ENCODE assay signal across 30 cellular contexts in genomic region chrX:118058924-118059323, GRCh38. TPM values are rescaled to one million over a fixed set of nuclear protein-coding genes. Genes with fewer than 3 reads are reported as not detected.
"Had no signal": no experiment of that assay in that cellular context is flagged by ENCODE, and none has a peak within 500 bp of the region (broad histone marks: within the 10 kb centered on the region; RNA-seq: fewer than 3 reads in every experiment).

No MANE protein-coding gene starts in this region.

- H3K27ac ChIP-seq: adrenal gland, body of pancreas, PC-9, VCaP had no signal

- H3K4me1 ChIP-seq: body of pancreas had no signal

- DNase-seq: activated B cell treated with CpG ODN at 0.5 μM for 24 hours; activated CD4-positive, alpha-beta memory T cell treated with anti-CD3 and anti-CD28 coated beads for 36 hours; activated CD4-positive, alpha-beta T cell treated with anti-CD3 and anti-CD28 coated beads for 4 hours; activated CD4-positive, alpha-beta T cell treated with anti-CD3 and anti-CD28 coated beads, Interleukin-2, amount 50 U/mL, for 1 hour; activated CD4-positive, CD25-positive, alpha-beta regulatory T cell treated with anti-CD3 and anti-CD28 coated beads, Interleukin-2, amount 50 U/mL, for 72 hours; activated CD8-positive, alpha-beta memory T cell treated with anti-CD3 and anti-CD28 coated beads, Interleukin-2, amount 50 U/mL, for 4 hours; activated gamma-delta T cell treated with Interleukin-2 at 50 U/mL for 16 hours; activated naive CD4-positive, alpha-beta T cell treated with anti-CD3 and anti-CD28 coated beads for 36 hours; activated T-cell treated with anti-CD3 and anti-CD28 coated beads for 4 hours; activated T-cell treated with anti-CD3 and anti-CD28 coated beads, Interleukin-2, amount 50 U/mL, for 4 hours; adrenal gland; body of pancreas; central memory CD4-positive, alpha-beta T cell; Karpas-422; KBM-7; NCI-H1105; NCI-H1417 treated with DMSO at 0.1 percent for 48 hours; NCI-H187 treated with DMSO at 0.1 percent for 48 hours; NCI-H2081; NCI-H345; NCI-H524 treated with DMSO at 0.1 percent for 48 hours; PC-9; SHP77 treated with DMSO at 0.1 percent for 48 hours; T-cell; T-helper 17 cell had no signal

- H3K9me3 ChIP-seq: adrenal gland, body of pancreas had no signal

- H3K4me3 Mint-ChIP-seq: activated B cell treated with CpG ODN at 0.5 μM for 24 hours; activated CD4-positive, alpha-beta memory T cell treated with anti-CD3 and anti-CD28 coated beads for 36 hours; activated naive CD4-positive, alpha-beta T cell treated with anti-CD3 and anti-CD28 coated beads for 36 hours; activated T-cell treated with anti-CD3 and anti-CD28 coated beads, Interleukin-2, amount 50 U/mL, for 4 hours; activated T-helper 1 cell treated with anti-CD3 and anti-CD28 coated beads, Interleukin-12 subunit alpha, Interleukin-12 subunit beta, Interleukin-2, Interleukin-4 antibody, amounts not matched to agents 30 ng/mL and 10 ng/mL and 1 ng/mL, durations not matched to agents 14 hours and 24 hours and 36 hours; T-cell; T-helper 17 cell had no signal

- H3K36me3 ChIP-seq: adrenal gland had no signal

- H3K4me3 ChIP-seq: adrenal gland, body of pancreas, PC-9 had no signal

- H3K4me1 Mint-ChIP-seq: T-cell, T-helper 17 cell had no signal

- H3K9me3 Mint-ChIP-seq: activated B cell treated with CpG ODN at 0.5 μM for 24 hours; activated CD4-positive, alpha-beta memory T cell treated with anti-CD3 and anti-CD28 coated beads for 36 hours; activated naive CD4-positive, alpha-beta T cell treated with anti-CD3 and anti-CD28 coated beads for 36 hours; activated naive CD4-positive, alpha-beta T cell treated with anti-CD3 and anti-CD28 coated beads, Interleukin-2, amount 50 U/mL, for 72 hours; activated T-cell treated with anti-CD3 and anti-CD28 coated beads, Interleukin-2, amount 50 U/mL, for 4 hours; activated T-helper 1 cell treated with anti-CD3 and anti-CD28 coated beads, Interleukin-12 subunit alpha, Interleukin-12 subunit beta, Interleukin-2, Interleukin-4 antibody, amounts not matched to agents 30 ng/mL and 10 ng/mL and 1 ng/mL, durations not matched to agents 14 hours and 24 hours and 36 hours; T-cell had no signal

- H3K27me3 Mint-ChIP-seq: activated B cell treated with CpG ODN at 0.5 μM for 24 hours; activated CD4-positive, alpha-beta memory T cell treated with anti-CD3 and anti-CD28 coated beads for 36 hours; T-cell; T-helper 17 cell had no signal

- H3K36me3 Mint-ChIP-seq: activated CD4-positive, alpha-beta memory T cell treated with anti-CD3 and anti-CD28 coated beads for 36 hours; activated naive CD4-positive, alpha-beta T cell treated with anti-CD3 and anti-CD28 coated beads, Interleukin-2, amount 50 U/mL, for 72 hours; T-cell had no signal

- ATAC-seq: activated naive CD4-positive, alpha-beta T cell treated with anti-CD3 and anti-CD28 coated beads, Interleukin-2, amount 50 U/mL, for 72 hours; activated T-cell treated with anti-CD3 and anti-CD28 coated beads, Interleukin-2, amount 50 U/mL, for 4 hours; body of pancreas; SK-N-SH treated with all-trans-retinoic acid at 6 μM for 48 hours; T-cell; T-helper 17 cell had no signal

- H3K27me3 ChIP-seq: adrenal gland, body of pancreas had no signal

- H3K27ac Mint-ChIP-seq: activated B cell treated with CpG ODN at 0.5 μM for 24 hours; activated CD4-positive, alpha-beta memory T cell treated with anti-CD3 and anti-CD28 coated beads for 36 hours; activated naive CD4-positive, alpha-beta T cell treated with anti-CD3 and anti-CD28 coated beads for 36 hours; activated naive CD4-positive, alpha-beta T cell treated with anti-CD3 and anti-CD28 coated beads, Interleukin-2, amount 50 U/mL, for 72 hours; activated T-helper 1 cell treated with anti-CD3 and anti-CD28 coated beads, Interleukin-12 subunit alpha, Interleukin-12 subunit beta, Interleukin-2, Interleukin-4 antibody, amounts not matched to agents 30 ng/mL and 10 ng/mL and 1 ng/mL, durations not matched to agents 14 hours and 24 hours and 36 hours; T-cell; T-helper 17 cell had no signal

RNA-seq across cellular contexts. Expression of gene KLHL13, which starts 57.7 kb away (rescaled TPM):
- total RNA-seq: activated B cell treated with CpG ODN at 0.5 μM for 24 hours; activated T-helper 1 cell treated with anti-CD3 and anti-CD28 coated beads, Interleukin-12 subunit alpha, Interleukin-12 subunit beta, Interleukin-2, Interleukin-4 antibody, amounts not matched to agents 30 ng/mL and 10 ng/mL and 1 ng/mL, durations not matched to agents 14 hours and 24 hours and 36 hours; OCI-LY7; PC-9 had no signal
